8 cellular contexts compared by ENCODE assay signal in the genomic region with DNA sequence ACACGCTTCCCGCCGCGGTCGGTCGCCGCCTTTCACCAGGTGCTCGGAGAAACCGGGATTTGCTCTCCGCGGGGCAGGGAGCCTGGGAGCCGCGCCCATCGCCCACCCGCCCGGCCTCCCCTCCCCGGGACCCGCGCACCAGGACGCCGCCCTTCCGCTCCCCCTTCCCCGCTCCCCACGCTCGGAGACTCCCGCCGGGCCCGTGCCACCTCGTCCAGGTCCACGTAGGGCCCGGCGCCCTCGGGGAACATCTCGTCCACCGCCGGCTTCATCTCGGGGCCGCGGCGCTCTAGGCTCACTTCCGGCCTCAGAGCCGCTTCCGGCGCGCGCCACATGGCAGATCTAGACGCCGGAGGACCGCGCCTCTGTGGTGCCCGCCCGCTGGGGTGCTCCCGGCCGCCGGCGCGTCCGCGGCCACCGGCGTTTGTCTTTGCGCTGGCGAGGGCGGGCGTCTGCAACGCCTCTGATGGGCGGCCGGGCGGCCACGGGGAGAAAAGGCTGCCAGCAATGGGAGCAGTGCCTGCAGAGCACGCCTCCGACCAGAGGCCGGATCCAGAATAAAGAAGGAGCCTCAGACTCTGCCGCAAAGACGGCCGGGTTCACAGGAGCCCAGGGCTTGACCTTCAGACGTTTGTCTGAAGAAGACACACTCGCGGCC. TPM values are rescaled to one million over a fixed set of nuclear protein-coding genes. Genes with fewer than 3 reads are reported as not detected.
DNase-seq lines count a peak whose midpoint lies in the region; ATAC-seq and TF ChIP-seq lines count a peak whose summit lies in the region.

A gene (minus strand): TSS at position 293 of the 658 bp plus-strand sequence. CDS start 21 bp downstream, at position 272.

- H3K27me3 ChIP-seq in upper lobe of left lung, result no peaks in the 10 kb centered on the region

- TF ChIP-seq POLR2A in upper lobe of left lung (IDR thresholded peaks at IDR 0.05), result peak in 2 of 4 donors; percentile 57 to 76

- H3K4me3 ChIP-seq in GM12875 (ENCODE audit: low read depth, low read length), result peak within 1 kb of the TSS; percentile 67
- H3K4me3 ChIP-seq in upper lobe of left lung, result peak within 1 kb of the TSS; percentile 87 to 100 (median 99)

- peaks cover 11 to 26% (median 15%) of the 10 kb centered on the region in 4 donors for H3K4me1 ChIP-seq in upper lobe of left lung

- TF ChIP-seq EP300 in upper lobe of left lung (IDR thresholded peaks at IDR 0.05), result no peak

- peaks cover 19% of the 10 kb centered on the region for H3K4me1 Mint-ChIP-seq in T-helper 1 cell treated with Interleukin-12 subunit alpha and Interleukin-12 subunit beta and Interleukin-4 antibody, amounts not matched to agents 30 μg/mL and 1 μg/mL, for 36 hours (ENCODE audit: low read depth)
- peaks cover 11% of the 10 kb centered on the region for H3K4me1 Mint-ChIP-seq in progenitor cell of endocrine pancreas (ENCODE audit: low read depth)

- H3K36me3 ChIP-seq in upper lobe of left lung, result peaks cover 13 to 26% (median 20%) of the 10 kb centered on the region in 4 donors

- H3K27ac Mint-ChIP-seq in T-helper 1 cell treated with Interleukin-12 subunit alpha and Interleukin-12 subunit beta and Interleukin-4 antibody, amounts not matched to agents 30 μg/mL and 1 μg/mL, for 36 hours, result peak within 1 kb of the TSS; percentile 79
- peak within 1 kb of the TSS; percentile 74 for H3K27ac Mint-ChIP-seq in progenitor cell of endocrine pancreas

- no peaks in the 10 kb centered on the region for H3K9me3 ChIP-seq in upper lobe of left lung

- peak within 1 kb of the TSS; percentile 87 for H3K4me3 Mint-ChIP-seq in T-helper 1 cell treated with Interleukin-12 subunit alpha and Interleukin-12 subunit beta and Interleukin-4 antibody, amounts not matched to agents 30 μg/mL and 1 μg/mL, for 36 hours
- H3K4me3 Mint-ChIP-seq in progenitor cell of endocrine pancreas (ENCODE audit: low read depth), result peak within 1 kb of the TSS; percentile 82

- 0% methylated on average over 27 of the region's 79 CpGs; no CpG with 5 or more reads in 1 of the 2 donors for WGBS in upper lobe of left lung, 2 donors

- no peak for TF ChIP-seq CTCF in GM12875 (IDR thresholded peaks at IDR 0.05; ENCODE audit: borderline replicate concordance, insufficient read depth, low read depth, low read length)
- no peak for TF ChIP-seq CTCF in progenitor cell of endocrine pancreas (IDR thresholded peaks at IDR 0.05; ENCODE audit: unreplicated experiment)
- TF ChIP-seq CTCF in upper lobe of left lung (IDR thresholded peaks at IDR 0.05), result peak in 2 of 6 experiments; percentile 18 to 27

- H3K36me3 Mint-ChIP-seq in T-helper 1 cell treated with Interleukin-12 subunit alpha and Interleukin-12 subunit beta and Interleukin-4 antibody, amounts not matched to agents 30 μg/mL and 1 μg/mL, for 36 hours (ENCODE audit: low read depth), result peaks cover 8% of the 10 kb centered on the region
- H3K36me3 Mint-ChIP-seq in progenitor cell of endocrine pancreas (ENCODE audit: insufficient read depth), result peaks cover 4% of the 10 kb centered on the region

- no peaks in the 10 kb centered on the region for H3K27me3 Mint-ChIP-seq in T-helper 1 cell treated with Interleukin-12 subunit alpha and Interleukin-12 subunit beta and Interleukin-4 antibody, amounts not matched to agents 30 μg/mL and 1 μg/mL, for 36 hours (ENCODE audit: low read depth)
- peaks cover 21% of the 10 kb centered on the region for H3K27me3 Mint-ChIP-seq in progenitor cell of endocrine pancreas

- H3K9me3 Mint-ChIP-seq in T-helper 1 cell treated with Interleukin-12 subunit alpha and Interleukin-12 subunit beta and Interleukin-4 antibody, amounts not matched to agents 30 μg/mL and 1 μg/mL, for 36 hours, result no peaks in the 10 kb centered on the region
- H3K9me3 Mint-ChIP-seq in progenitor cell of endocrine pancreas (ENCODE audit: low read depth), result no peaks in the 10 kb centered on the region

- peak within 1 kb of the TSS; percentile 59 to 88 (median 80) for H3K27ac ChIP-seq in upper lobe of left lung

- intact Hi-C loops in left cardiac atrium (cut with DNase I), result no loop called here

- DNase-seq in NCI-H1417 (lab: John Stamatoyannopoulos, UW) (peak; percentile 72 to 88 (median 87)), amniotic epithelial cell (ENCODE audit: low read depth) (peak; percentile 84), left cardiac atrium (peak; percentile 93), progenitor cell of endocrine pancreas (ENCODE audit: low spot score, unreplicated experiment) (peak; percentile 77), upper lobe of left lung (peak; percentile 92 to 97)

- ATAC-seq in HG02759 (IDR thresholded peaks at IDR 0.05; ENCODE audit: unreplicated experiment) (peak; percentile 96), left cardiac atrium (peak; percentile 98 to 99), upper lobe of left lung (ENCODE audit: low FRiP score in 2 of 2) (peak; percentile 93 to 98)

RNA-seq across cellular contexts. Expression of the gene that starts here (rescaled TPM):
- total RNA-seq in left cardiac atrium, result 100 to 1,000 TPM; 160 to 175 TPM
- total RNA-seq in progenitor cell of endocrine pancreas, result 115 and 128 TPM in 2 replicates
- 100 to 1,000 TPM in 5 of 6 donors, 10 to 100 TPM in 1; 97.2 to 141 (median 129) TPM for total RNA-seq in upper lobe of left lung

Comparison
In these comparisons a context has a peak if more than half of its experiments do, and no peak if none do; other contexts are left out.
1. Peak in every context shown above with its lines: DNase-seq, ATAC-seq, H3K4me3 ChIP-seq and H3K27ac ChIP-seq.